Comparison of ENCODE assay signal across 9 cellular contexts in genomic region chr1:51341876-51342496, GRCh38. TPM values are rescaled to one million over a fixed set of nuclear protein-coding genes. Genes with fewer than 3 reads are reported as not detected.
DNase-seq lines count a peak whose midpoint lies in the region; ATAC-seq, FAIRE-seq and TF ChIP-seq lines count a peak whose summit lies in the region.
"Had no signal": no experiment of that assay in that cellular context is flagged by ENCODE, and none has a peak within 500 bp of the region (broad histone marks: within the 10 kb centered on the region; RNA-seq: fewer than 3 reads in every experiment).

No MANE protein-coding gene starts in this region.

- no peak overlapping the region for H3K27ac Mint-ChIP-seq in activated B cell treated with CpG ODN at 0.5 μM for 24 hours
- no peak overlapping the region for H3K27ac Mint-ChIP-seq in activated naive CD4-positive, alpha-beta T cell treated with anti-CD3 and anti-CD28 coated beads, Interleukin-2, amount 10 ng/mL, durations not matched to agents 7 days and 5 days

- POLR2A ChIA-PET in activated B cell treated with CpG ODN at 0.5 μM for 24 hours (lab: Charles Lee), result interaction anchor here (0.6 kb wide), 1 partner anchor 18 kb away, joined by 3 read pairs; no protein-coding TSS in a partner anchor

- H3K4me1 Mint-ChIP-seq in activated B cell treated with CpG ODN at 0.5 μM for 24 hours, result peaks cover 3% of the 10 kb centered on the region
- no peaks in the 10 kb centered on the region for H3K4me1 Mint-ChIP-seq in activated naive CD4-positive, alpha-beta T cell treated with anti-CD3 and anti-CD28 coated beads, Interleukin-2, amount 10 ng/mL, durations not matched to agents 7 days and 5 days

- intact Hi-C loops in activated B cell treated with CpG ODN at 0.5 μM for 24 hours (cut with micrococcal nuclease), result loop anchor here (1.0 kb wide), 1 partner anchor 427 kb away; no protein-coding TSS in a partner anchor

- ATAC-seq in GM21360 (IDR thresholded peaks at IDR 0.05; ENCODE audit: unreplicated experiment) (peak; percentile 73), HG03432 (IDR thresholded peaks at IDR 0.05; ENCODE audit: unreplicated experiment) (peak; percentile 77), activated B cell treated with CpG ODN at 0.5 μM for 24 hours (ENCODE audit: low read depth) (peak; percentile 52)

- peak; percentile 91 for FAIRE-seq in GM12891 (lab: Jason Lieb, UNC)
- FAIRE-seq in H54 (lab: Jason Lieb, UNC), result no peak

- H3K9me3 Mint-ChIP-seq in activated B cell treated with CpG ODN at 0.5 μM for 24 hours, result no peaks in the 10 kb centered on the region
- H3K9me3 Mint-ChIP-seq in activated naive CD4-positive, alpha-beta T cell treated with anti-CD3 and anti-CD28 coated beads, Interleukin-2, amount 10 ng/mL, durations not matched to agents 7 days and 5 days, result no peaks in the 10 kb centered on the region

- peaks cover 28% of the 10 kb centered on the region for H3K27me3 Mint-ChIP-seq in activated B cell treated with CpG ODN at 0.5 μM for 24 hours
- H3K27me3 Mint-ChIP-seq in activated naive CD4-positive, alpha-beta T cell treated with anti-CD3 and anti-CD28 coated beads, Interleukin-2, amount 10 ng/mL, durations not matched to agents 7 days and 5 days, result peaks cover 68% of the 10 kb centered on the region

- no peaks in the 10 kb centered on the region for H3K36me3 Mint-ChIP-seq in activated B cell treated with CpG ODN at 0.5 μM for 24 hours (ENCODE audit: low read depth)
- H3K36me3 Mint-ChIP-seq in activated naive CD4-positive, alpha-beta T cell treated with anti-CD3 and anti-CD28 coated beads, Interleukin-2, amount 10 ng/mL, durations not matched to agents 7 days and 5 days, result no peaks in the 10 kb centered on the region

- no peak for TF ChIP-seq CTCF in activated B cell treated with CpG ODN at 0.5 μM for 24 hours (IDR thresholded peaks at IDR 0.05)

- TF ChIP-seq POLR2A in GM12891 (IDR thresholded peaks at IDR 0.05; ENCODE audit: low read depth, low read length) (no peak), H54 (IDR thresholded peaks at IDR 0.05; ENCODE audit: low read depth, low read length) (no peak)

- no peak overlapping the region for H3K4me3 Mint-ChIP-seq in activated B cell treated with CpG ODN at 0.5 μM for 24 hours
- no peak overlapping the region for H3K4me3 Mint-ChIP-seq in activated naive CD4-positive, alpha-beta T cell treated with anti-CD3 and anti-CD28 coated beads, Interleukin-2, amount 10 ng/mL, durations not matched to agents 7 days and 5 days

- DNase-seq in GM12891 (ENCODE audit: insufficient read length, low spot score) (peak; percentile 60), activated B cell treated with CpG ODN at 0.5 μM for 24 hours (no peak), NCI-H774 (lab: John Stamatoyannopoulos, UW) (no peak), H54 (ENCODE audit: insufficient read length, low spot score) (no peak), AG20443 (ENCODE audit: low spot score) (no peak)
- no peak for DNase-seq in activated naive CD4-positive, alpha-beta T cell treated with anti-CD3 and anti-CD28 coated beads, Interleukin-2, amount 10 ng/mL, durations not matched to agents 7 days and 5 days
- DNase-seq: ovary had no signal

- CTCF ChIA-PET in activated B cell treated with CpG ODN at 0.5 μM for 24 hours (lab: Charles Lee), result interaction anchor here (1.2 kb wide), 1 partner anchor 427 kb away, joined by 3 read pairs; no protein-coding TSS in a partner anchor
- CTCF ChIA-PET in activated naive CD4-positive, alpha-beta T cell treated with anti-CD3 and anti-CD28 coated beads, Interleukin-2, amount 10 ng/mL, durations not matched to agents 7 days and 5 days (lab: Charles Lee), result interaction anchor here (1.1 kb wide), 1 partner anchor 193 kb away, joined by 3 read pairs; no protein-coding TSS in a partner anchor

TF ChIP-seq in GM12891, 5 proteins besides CTCF, POLR2A, EP300 and RAD21:
- no peak for TF ChIP-seq PAX5 (IDR thresholded peaks at IDR 0.05; ENCODE audit: insufficient read depth, low read length, severe bottlenecking)
- TF ChIP-seq SPI1 (IDR thresholded peaks at IDR 0.05; ENCODE audit: low read depth, low read length), result peak; percentile 70
- TF ChIP-seq POU2F2 (IDR thresholded peaks at IDR 0.05; ENCODE audit: low read depth, low read length), result peak; percentile 55; the same call in 1 of the 2 replicates

RNA-seq across cellular contexts. Expression of gene TTC39A, which starts 11.6 kb away (rescaled TPM):
- polyA plus RNA-seq in GM12891 (2012; ENCODE audit: low read depth, missing spikeins), result 1.6 TPM
- 0.38 TPM in 1 of 2 replicates, not detected in the other for total RNA-seq in activated B cell treated with CpG ODN at 0.5 μM for 24 hours
